ENCODE assay signal across 11 cellular contexts in the genomic region with DNA sequence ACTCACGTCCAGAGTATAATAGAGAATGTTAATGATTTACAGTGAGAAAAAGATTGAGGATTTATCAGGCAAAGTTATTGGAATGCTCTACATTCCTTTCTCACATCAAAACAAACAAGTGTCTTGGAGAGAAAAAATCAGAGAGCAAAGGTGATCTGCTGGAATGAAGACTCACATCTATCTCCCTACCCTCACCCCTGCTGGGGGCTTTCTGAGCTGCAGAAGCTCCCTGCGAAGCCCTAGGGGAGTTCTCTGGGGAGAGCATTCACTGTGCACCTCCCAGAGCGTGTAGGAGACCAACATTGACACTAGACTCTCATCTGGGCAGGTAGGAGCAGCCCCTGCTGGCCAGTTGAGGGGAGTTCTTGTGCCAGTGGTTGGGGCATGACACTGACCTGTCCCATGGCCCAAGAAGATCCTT.
A peak's percentile ranks its signal among the peaks of the same experiment; 100 is the strongest.
DNase-seq lines count a peak whose midpoint lies in the region; ATAC-seq and TF ChIP-seq lines count a peak whose summit lies in the region.
"Had no signal": no experiment of that assay in that cellular context is flagged by ENCODE, and none has a peak within 500 bp of the region (broad histone marks: within the 10 kb centered on the region; RNA-seq: fewer than 3 reads in every experiment).

No MANE protein-coding gene starts in this region.

- no peaks in the 10 kb centered on the region for H3K36me3 Mint-ChIP-seq in endodermal cell (ENCODE audit: low read depth)
- no peaks in the 10 kb centered on the region for H3K36me3 Mint-ChIP-seq in CD8-positive, alpha-beta T cell
- H3K36me3 Mint-ChIP-seq in activated T-helper 17 cell treated with anti-CD3 and anti-CD28 coated beads, Interleukin-2, amount 50 U/mL, for 72 hours (ENCODE audit: low read depth), result no peaks in the 10 kb centered on the region

- H3K4me1 ChIP-seq in endodermal cell (ENCODE audit: control insufficient read depth, insufficient read depth, low read length), result no peaks in the 10 kb centered on the region
- H3K4me1 ChIP-seq in CD8-positive, alpha-beta T cell (ENCODE audit: insufficient read depth, low read length), result no peaks in the 10 kb centered on the region

- H3K9ac ChIP-seq in endodermal cell (ENCODE audit: extremely low read depth, low read length, poor library complexity, severe bottlenecking), result no peak overlapping the region

- no peak for DNase-seq in AG09309 (ENCODE audit: low read depth)
- peak; percentile 73 for DNase-seq in endodermal cell
- no peak for DNase-seq in LoVo (ENCODE audit: low spot score)
- no peak for DNase-seq in CD8-positive, alpha-beta T cell
- no peak for DNase-seq in globus pallidus (ENCODE audit: low spot score)
- DNase-seq: caudate nucleus, nephron progenitor cell, trophoblast cell had no signal

- H3K4me3 Mint-ChIP-seq in endodermal cell, result no peak overlapping the region
- no peak overlapping the region for H3K4me3 Mint-ChIP-seq in CD8-positive, alpha-beta T cell
- no peak overlapping the region for H3K4me3 Mint-ChIP-seq in activated T-helper 17 cell treated with anti-CD3 and anti-CD28 coated beads, Interleukin-2, amount 50 U/mL, for 72 hours
- H3K4me3 Mint-ChIP-seq: nephron progenitor cell had no signal

- no peak overlapping the region for H3K27ac ChIP-seq in endodermal cell (ENCODE audit: low read depth, low read length)
- H3K27ac ChIP-seq in CD8-positive, alpha-beta T cell (ENCODE audit: low read depth, low read length), result no peak overlapping the region

- no peak overlapping the region for H3K27ac Mint-ChIP-seq in endodermal cell
- no peak overlapping the region for H3K27ac Mint-ChIP-seq in CD8-positive, alpha-beta T cell
- no peak overlapping the region for H3K27ac Mint-ChIP-seq in activated T-helper 17 cell treated with anti-CD3 and anti-CD28 coated beads, Interleukin-2, amount 50 U/mL, for 72 hours
- H3K27ac Mint-ChIP-seq: nephron progenitor cell had no signal

- POLR2A ChIA-PET in CD8-positive, alpha-beta T cell (lab: Charles Lee), result no interaction called here

- H3K27me3 Mint-ChIP-seq in endodermal cell (ENCODE audit: insufficient read depth), result no peaks in the 10 kb centered on the region
- no peaks in the 10 kb centered on the region for H3K27me3 Mint-ChIP-seq in CD8-positive, alpha-beta T cell (ENCODE audit: low read depth)
- H3K27me3 Mint-ChIP-seq in activated T-helper 17 cell treated with anti-CD3 and anti-CD28 coated beads, Interleukin-2, amount 50 U/mL, for 72 hours, result peaks cover 4% of the 10 kb centered on the region

- intact Hi-C loops in CD8-positive, alpha-beta T cell (cut with DNase I, micrococcal nuclease), result no loop called here

- TF ChIP-seq CTCF in AG09309 (IDR thresholded peaks at IDR 0.05; ENCODE audit: control insufficient read depth, insufficient read depth, low read depth, low read length, missing control alignments) (peak; percentile 38), endodermal cell (conservative IDR thresholded peaks at IDR 0.05) (peak; percentile 77)
- TF ChIP-seq CTCF in CD8-positive, alpha-beta T cell (IDR thresholded peaks at IDR 0.05), result no peak

- H3K27me3 ChIP-seq in endodermal cell (ENCODE audit: control insufficient read depth, insufficient read depth, low read length, poor library complexity, severe bottlenecking), result no peaks in the 10 kb centered on the region
- no peaks in the 10 kb centered on the region for H3K27me3 ChIP-seq in CD8-positive, alpha-beta T cell (ENCODE audit: insufficient read depth, low read length)

- no peaks in the 10 kb centered on the region for H3K9me3 ChIP-seq in endodermal cell (ENCODE audit: control insufficient read depth, low read length)
- no peaks in the 10 kb centered on the region for H3K9me3 ChIP-seq in CD8-positive, alpha-beta T cell (ENCODE audit: low read length)

- no peaks in the 10 kb centered on the region for H3K36me3 ChIP-seq in endodermal cell (ENCODE audit: control insufficient read depth, insufficient read depth, low read length)
- no peaks in the 10 kb centered on the region for H3K36me3 ChIP-seq in CD8-positive, alpha-beta T cell (ENCODE audit: insufficient read depth, low read length)

- CTCF ChIA-PET in CD8-positive, alpha-beta T cell (lab: Charles Lee), result no interaction called here

- H3K4me3 ChIP-seq in AG09309 (ENCODE audit: control insufficient read depth, low read depth, low read length) (no peak overlapping the region), endodermal cell (ENCODE audit: low read length) (no peak overlapping the region)
- no peak overlapping the region for H3K4me3 ChIP-seq in CD8-positive, alpha-beta T cell (ENCODE audit: low read depth, low read length)

- peaks cover 8% of the 10 kb centered on the region for H3K4me1 Mint-ChIP-seq in endodermal cell
- no peaks in the 10 kb centered on the region for H3K4me1 Mint-ChIP-seq in CD8-positive, alpha-beta T cell (ENCODE audit: low read depth)
- no peaks in the 10 kb centered on the region for H3K4me1 Mint-ChIP-seq in activated T-helper 17 cell treated with anti-CD3 and anti-CD28 coated beads, Interleukin-2, amount 50 U/mL, for 72 hours

- H3K9me3 Mint-ChIP-seq in endodermal cell, result peaks cover 3% of the 10 kb centered on the region
- H3K9me3 Mint-ChIP-seq in CD8-positive, alpha-beta T cell, result peaks cover 5% of the 10 kb centered on the region
- peaks cover 3% of the 10 kb centered on the region for H3K9me3 Mint-ChIP-seq in activated T-helper 17 cell treated with anti-CD3 and anti-CD28 coated beads, Interleukin-2, amount 50 U/mL, for 72 hours

- peak; percentile 67 for ATAC-seq in GM18909 (IDR thresholded peaks at IDR 0.05; ENCODE audit: poor library complexity, unreplicated experiment)
- ATAC-seq in HG03095 (IDR thresholded peaks at IDR 0.05; ENCODE audit: unreplicated experiment), result peak; percentile 70
- no peak for ATAC-seq in CD8-positive, alpha-beta T cell
- ATAC-seq in activated T-helper 17 cell treated with anti-CD3 and anti-CD28 coated beads, Interleukin-2, amount 50 U/mL, for 72 hours (replicated peaks), result no peak

- WGBS in endodermal cell (ENCODE audit: insufficient coverage in 1 of 2, insufficient read length in 1 of 2), 2 experiments, result 75 to 78% methylated on average over 2 to 3 of the region's 3 CpGs

Comparison
In these comparisons a context has a peak if more than half of its experiments do, and no peak if none do; other contexts are left out.
1. ATAC-seq: peak in GM18909 (single experiment) and HG03095 (single experiment); none in CD8-positive, alpha-beta T cell (single experiment) and activated T-helper 17 cell treated with anti-CD3 and anti-CD28 coated beads, Interleukin-2, amount 50 U/mL, for 72 hours (single experiment).